19 cellular contexts compared by ENCODE assay signal in the genomic region with DNA sequence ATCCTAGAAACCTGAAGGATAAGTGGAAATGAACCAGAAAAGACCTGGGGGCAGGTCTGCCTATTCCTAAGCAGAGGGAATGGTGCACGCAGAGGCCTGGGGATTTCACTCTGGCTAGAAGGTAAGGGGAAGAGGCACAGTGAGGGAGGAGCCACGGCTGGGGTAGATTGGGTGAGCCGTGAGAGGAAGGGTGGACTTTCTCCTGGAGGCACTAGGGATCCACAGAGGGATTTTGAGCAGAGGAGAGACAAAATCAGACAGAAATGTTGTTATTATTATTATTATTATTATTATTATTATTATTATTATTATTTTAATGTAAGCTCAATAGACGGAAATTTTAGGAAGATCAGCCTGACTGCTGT. TPM values are rescaled to one million over a fixed set of nuclear protein-coding genes. Genes with fewer than 3 reads are reported as not detected.
"Had no signal": no experiment of that assay in that cellular context is flagged by ENCODE, and none has a peak within 500 bp of the region (broad histone marks: within the 10 kb centered on the region; RNA-seq: fewer than 3 reads in every experiment).

No MANE protein-coding gene starts in this region.

- H3K9me3 Mint-ChIP-seq: type B pancreatic cell had no signal

- H3K27ac ChIP-seq: esophagus muscularis mucosa, gastrocnemius medialis, neutrophil, suprapubic skin, thyroid gland had no signal

- H3K4me3 ChIP-seq: esophagus muscularis mucosa, gastrocnemius medialis, heart right ventricle, mucosa of descending colon, right atrium auricular region, suprapubic skin, thyroid gland had no signal

- ATAC-seq: gastrocnemius medialis; mucosa of descending colon; naive thymus-derived CD8-positive, alpha-beta T cell; stimulated activated naive CD8-positive, alpha-beta T cell treated with anti-CD3 and anti-CD28 coated beads, Interleukin-15, Interleukin-2, amounts not matched to agents 100 U/mL and 50 U/mL, for 24 hours had no signal

- H3K27ac Mint-ChIP-seq: type B pancreatic cell had no signal

- H3K36me3 ChIP-seq: esophagus muscularis mucosa, gastrocnemius medialis, heart right ventricle, neutrophil, right atrium auricular region, suprapubic skin, thyroid gland had no signal

- DNase-seq: gastrocnemius medialis, kidney glomerular epithelial cell, small intestine, thyroid gland had no signal

- H3K4me3 Mint-ChIP-seq: naive thymus-derived CD8-positive, alpha-beta T cell; type B pancreatic cell had no signal

- H3K36me3 Mint-ChIP-seq: type B pancreatic cell had no signal

- H3K4me1 ChIP-seq: gastrocnemius medialis had no signal

- H3K9me3 ChIP-seq: gastrocnemius medialis, heart right ventricle, mucosa of descending colon, neutrophil, right atrium auricular region, suprapubic skin, thyroid gland had no signal

RNA-seq across cellular contexts. Expression of gene ADGRD2, which starts 3.0 kb away (rescaled TPM):
- total RNA-seq: esophagus muscularis mucosa; fibroblast of villous mesenchyme; gastrocnemius medialis; liver; lung microvascular endothelial cell; mesenteric fat pad; mucosa of descending colon; naive thymus-derived CD8-positive, alpha-beta T cell; osteocyte; right atrium auricular region; thyroid gland had no signal
- polyA plus RNA-seq: liver; naive thymus-derived CD8-positive, alpha-beta T cell; neural cell; small intestine had no signal

RNA-seq across cellular contexts. Expression of gene NR5A1, which starts 59.9 kb away (rescaled TPM):
- total RNA-seq: fibroblast of villous mesenchyme; gastrocnemius medialis; heart right ventricle; liver; lung microvascular endothelial cell; mesenteric fat pad; naive thymus-derived CD8-positive, alpha-beta T cell; osteocyte; right atrium auricular region; suprapubic skin had no signal
- polyA plus RNA-seq: liver; naive thymus-derived CD8-positive, alpha-beta T cell had no signal
